8 cellular contexts compared by ENCODE assay signal in genomic region chr22:31085493-31085824, GRCh38. TPM values are rescaled to one million over a fixed set of nuclear protein-coding genes. Genes with fewer than 3 reads are reported as not detected.
A peak's percentile ranks its signal among the peaks of the same experiment; 100 is the strongest.
DNase-seq lines count a peak whose midpoint lies in the region; ATAC-seq and TF ChIP-seq lines count a peak whose summit lies in the region.

No MANE protein-coding gene starts in this region.

- peak overlapping the region; percentile 84 for H3K4me3 Mint-ChIP-seq in endodermal cell

- POLR2A ChIA-PET in BJ (lab: Charles Lee): interaction anchor here (0.6 to 1.1 kb wide), 2 partner anchors 13 to 30 kb away, joined by 3 to 4 read pairs; no protein-coding TSS in a partner anchor

- H3K4me3 ChIP-seq in BJ (ENCODE audit: low read depth, low read length) (peak overlapping the region; percentile 69), NT2/D1 (ENCODE audit: insufficient read length, low read depth) (peak overlapping the region; percentile 81), endodermal cell (ENCODE audit: low read length) (peak overlapping the region; percentile 86), muscle layer of colon (ENCODE audit: low read depth in 1 of 2, low read length in 2 of 2) (peak overlapping the region; percentile 21 to 75)

- CTCF ChIA-PET in BJ (lab: Yijun Ruan, JAX): interaction anchor here (0.6 to 7.7 kb wide), 22 partner anchors 10 to 169 kb away, joined by 3 to 101 read pairs (median 5); partner anchors contain the start of genes MORC2 and SELENOM

- TF ChIP-seq CTCF in BJ (IDR thresholded peaks at IDR 0.05; ENCODE audit: insufficient read depth, low read depth, low read length) (no peak), endodermal cell (conservative IDR thresholded peaks at IDR 0.05) (peak; percentile 2)

- H3K27ac Mint-ChIP-seq in endodermal cell: peak overlapping the region; percentile 93

- 37 to 38% methylated on average over 4 to 13 of the region's 13 CpGs for whole genome bisulfite sequencing in endodermal cell (ENCODE audit: insufficient coverage in 1 of 2, insufficient read length in 1 of 2), 2 experiments

- ATAC-seq in GM19452 (IDR thresholded peaks at IDR 0.05; ENCODE audit: unreplicated experiment) (no peak), HG03108 (IDR thresholded peaks at IDR 0.05; ENCODE audit: unreplicated experiment) (no peak)

- peaks cover 2% of the 10 kb centered on the region for H3K27me3 Mint-ChIP-seq in endodermal cell (ENCODE audit: insufficient read depth)

- H3K36me3 Mint-ChIP-seq in endodermal cell (ENCODE audit: low read depth): no peaks in the 10 kb centered on the region

- H3K27me3 ChIP-seq in BJ (ENCODE audit: control insufficient read depth, insufficient read depth, low read length) (no peaks in the 10 kb centered on the region), NT2/D1 (ENCODE audit: insufficient read depth, insufficient read length) (no peaks in the 10 kb centered on the region), endodermal cell (ENCODE audit: control insufficient read depth, insufficient read depth, low read length, poor library complexity, severe bottlenecking) (no peaks in the 10 kb centered on the region), muscle layer of colon (ENCODE audit: control insufficient read depth in 1 of 2, insufficient read depth in 2 of 2, low read length in 2 of 2) (no peaks in the 10 kb centered on the region)

- H3K4me1 Mint-ChIP-seq in endodermal cell: peaks cover 31% of the 10 kb centered on the region

- H3K9ac ChIP-seq in NT2/D1 (ENCODE audit: insufficient read length, low read depth) (peak overlapping the region; percentile 97), endodermal cell (ENCODE audit: extremely low read depth, low read length, poor library complexity, severe bottlenecking) (peak overlapping the region; percentile 68), muscle layer of colon (ENCODE audit: low read length) (peak overlapping the region; percentile 58)

- no peak for DNase-seq in BJ (ENCODE audit: low read depth)
- no peak for DNase-seq in NT2/D1 (ENCODE audit: low read depth, low spot score)
- peak; percentile 73 for DNase-seq in endodermal cell
- no peak for DNase-seq in UCSD-AML1 (lab: John Stamatoyannopoulos, UW; ENCODE audit: unreplicated experiment)
- DNase-seq in activated CD4-positive, alpha-beta T cell treated with anti-CD3 and anti-CD28 coated beads for 48 hours: no peak

- H3K36me3 ChIP-seq in BJ (ENCODE audit: control insufficient read depth, insufficient read depth, low read length): peaks cover 25% of the 10 kb centered on the region
- H3K36me3 ChIP-seq in NT2/D1 (ENCODE audit: insufficient read depth, insufficient read length, low read length): peaks cover 58% of the 10 kb centered on the region
- no peaks in the 10 kb centered on the region for H3K36me3 ChIP-seq in endodermal cell (ENCODE audit: control insufficient read depth, insufficient read depth, low read length)
- peaks cover 39% of the 10 kb centered on the region for H3K36me3 ChIP-seq in muscle layer of colon (ENCODE audit: insufficient read depth, low read length)

- H3K9me3 Mint-ChIP-seq in endodermal cell: no peaks in the 10 kb centered on the region

- no peaks in the 10 kb centered on the region for H3K9me3 ChIP-seq in NT2/D1 (ENCODE audit: insufficient read depth, low read length)
- H3K9me3 ChIP-seq in endodermal cell (ENCODE audit: control insufficient read depth, low read length): no peaks in the 10 kb centered on the region
- H3K9me3 ChIP-seq in muscle layer of colon (ENCODE audit: low read length): no peaks in the 10 kb centered on the region

- H3K27ac ChIP-seq in endodermal cell (ENCODE audit: low read depth, low read length): peak overlapping the region; percentile 38
- peak overlapping the region; percentile 97 for H3K27ac ChIP-seq in muscle layer of colon (ENCODE audit: low read depth, low read length)

- H3K4me1 ChIP-seq in NT2/D1 (ENCODE audit: insufficient read depth, insufficient read length): peaks cover 23% of the 10 kb centered on the region
- peaks cover 13% of the 10 kb centered on the region for H3K4me1 ChIP-seq in endodermal cell (ENCODE audit: control insufficient read depth, insufficient read depth, low read length)
- H3K4me1 ChIP-seq in muscle layer of colon (ENCODE audit: insufficient read depth, low read length): peaks cover 75% of the 10 kb centered on the region

RNA-seq across cellular contexts. Expression of gene SMTN, which starts 4.3 kb away (rescaled TPM):
- 16.9 and 45.7 TPM in 2 replicates for polyA plus RNA-seq in BJ (2011; rRNA removed)
- polyA minus RNA-seq in BJ (2011; rRNA and poly(A)+ RNA removed): 19.0 and 23.1 TPM in 2 replicates
- 10 to 100 TPM; 23.6 to 35.8 TPM for total RNA-seq in endodermal cell
- polyA plus RNA-seq in endodermal cell (2013, experiment 1 of 2): 31.8 TPM
- 25.8 TPM for polyA plus RNA-seq in endodermal cell (2013, experiment 2 of 2)

RNA-seq across cellular contexts. Expression of gene SELENOM, which starts 21.9 kb away (rescaled TPM):
- 215 and 292 TPM in 2 replicates for polyA plus RNA-seq in BJ (2011; rRNA removed)
- polyA minus RNA-seq in BJ (2011; rRNA and poly(A)+ RNA removed): 111 and 156 TPM in 2 replicates
- 10 to 100 TPM in 1 of 2 donors, 1 to 10 TPM in 1; 8.0 to 10.4 TPM for total RNA-seq in endodermal cell
- 27.7 TPM for polyA plus RNA-seq in endodermal cell (2013, experiment 1 of 2)
- 20.3 TPM for polyA plus RNA-seq in endodermal cell (2013, experiment 2 of 2)

RNA-seq across cellular contexts. Expression of gene INPP5J, which starts 37.3 kb away (rescaled TPM):
- polyA plus RNA-seq in BJ (2011; rRNA removed): 1.1 and 1.5 TPM in 2 replicates
- polyA minus RNA-seq in BJ (2011; rRNA and poly(A)+ RNA removed): 0.98 and 2.5 TPM in 2 replicates
- 1 to 10 TPM; 3.5 to 5.4 TPM for total RNA-seq in endodermal cell
- 2.8 TPM for polyA plus RNA-seq in endodermal cell (2013, experiment 1 of 2)
- 2.0 TPM for polyA plus RNA-seq in endodermal cell (2013, experiment 2 of 2)

RNA-seq across cellular contexts. Expression of gene PLA2G3, which starts 54.8 kb away (rescaled TPM):
- 0.04 TPM in 1 of 2 replicates, not detected in the other for polyA plus RNA-seq in BJ (2011; rRNA removed)
- polyA minus RNA-seq in BJ (2011; rRNA and poly(A)+ RNA removed): not detected in 2 replicates
- total RNA-seq in endodermal cell: 1 to 10 TPM; 4.1 to 4.6 TPM
- 13.1 TPM for polyA plus RNA-seq in endodermal cell (2013, experiment 1 of 2)
- 15.3 TPM for polyA plus RNA-seq in endodermal cell (2013, experiment 2 of 2)
